28 cellular contexts compared by ENCODE assay signal in genomic region chr4:67380154-67380553, GRCh38.
DNase-seq lines count a peak whose midpoint lies in the region; TF ChIP-seq lines count a peak whose summit lies in the region.
"Had no signal": no experiment of that assay in that cellular context is flagged by ENCODE, and none has a peak within 500 bp of the region (broad histone marks: within the 10 kb centered on the region; RNA-seq: fewer than 3 reads in every experiment).

No MANE protein-coding gene starts in this region.

- no peak overlapping the region for H3K27ac ChIP-seq in spleen
- H3K27ac ChIP-seq: 22Rv1; A549; BLaER1; BLaER1 treated with 17β-estradiol and CSF1 and Interleukin-3, amounts not matched to agents 10 nM and 100 nM; C4-2B had no signal

- in situ Hi-C loops in GM13976 (cut with MboI; ENCODE audit: low sequenced_read_pairs, unreplicated experiment) = no loop called here

- peaks cover 0 to 8% (median 0%) of the 10 kb centered on the region in 8 donors for H3K9me3 ChIP-seq in spleen
- H3K9me3 ChIP-seq: A549, BE2C, Caco-2 had no signal

- DNase-seq in activated gamma-delta T cell (lab: John Stamatoyannopoulos, UW) (peak; percentile 4), activated gamma-delta T cell treated with Interleukin-2 at 50 U/mL for 16 hours (no peak), posterior vena cava (ENCODE audit: low spot score) (peak; percentile 56), spleen (peak; percentile 57), DMS53 (lab: John Stamatoyannopoulos, UW) (no peak), GM13976 (ENCODE audit: low spot score) (no peak)
- DNase-seq: 8988T; ACHN; AML-193; BE2C; C1 segment of cervical spinal cord; Caco-2; Calu3; CD4-positive, alpha-beta T cell; CD4-positive, CD25-positive, alpha-beta regulatory T cell; CD8-positive, alpha-beta T cell; COR-L47; DMS 273 treated with DMSO at 0.1 percent for 48 hours; DMS153; DMS79; DMS79 treated with DMSO at 0.1 percent for 48 hours; DND-41; EL had no signal

- no peaks in the 10 kb centered on the region for H3K4me1 ChIP-seq in spleen
- H3K4me1 ChIP-seq: A549; BE2C; BLaER1; BLaER1 treated with 17β-estradiol and CSF1 and Interleukin-3, amounts not matched to agents 10 nM and 100 nM; Caco-2 had no signal

- no peak overlapping the region for H3K4me3 ChIP-seq in spleen
- H3K4me3 ChIP-seq: A549; BLaER1; BLaER1 treated with 17β-estradiol and CSF1 and Interleukin-3, amounts not matched to agents 10 nM and 100 nM had no signal

- no peak for TF ChIP-seq POLR2A in spleen (IDR thresholded peaks at IDR 0.05)

- 90 to 97% (median 92%) methylated on average over 15 to 16 of the region's 16 CpGs for WGBS in spleen, 5 donors

- no peaks in the 10 kb centered on the region for H3K36me3 ChIP-seq in spleen
- H3K36me3 ChIP-seq: BE2C; BLaER1; BLaER1 treated with 17β-estradiol and CSF1 and Interleukin-3, amounts not matched to agents 10 nM and 100 nM had no signal

- H3K27me3 ChIP-seq in spleen (replicated peaks in 1 of 7) = no peaks in the 10 kb centered on the region
- H3K27me3 ChIP-seq: BE2C; BLaER1; BLaER1 treated with 17β-estradiol and CSF1 and Interleukin-3, amounts not matched to agents 10 nM and 100 nM had no signal

- intact Hi-C loops in posterior vena cava (cut with DNase I) (no loop called here), spleen (cut with DNase I; ENCODE audit: low total_unique reads) (no loop called here)

- TF ChIP-seq CTCF in spleen (IDR thresholded peaks at IDR 0.05 in 8 of 11, conservative IDR thresholded peaks at IDR 0.05 in 3 of 11) = no peak
- TF ChIP-seq CTCF in GM13976 (IDR thresholded peaks at IDR 0.05; ENCODE audit: borderline replicate concordance, control extremely low read depth, extremely low read depth, insufficient read depth, missing control alignments) = no peak

Comparison
In these comparisons a context has a peak if more than half of its experiments do, and no peak if none do; other contexts are left out.
1. DNase-seq: peak in activated gamma-delta T cell (single experiment), posterior vena cava (single experiment) and spleen (single experiment); none in activated gamma-delta T cell treated with Interleukin-2 at 50 U/mL for 16 hours (single experiment), DMS53 (single experiment) and GM13976 (single experiment).